Comparison of ENCODE assay signal across 8 cellular contexts in genomic region chr2:135530313-135531230, GRCh38. TPM values are rescaled to one million over a fixed set of nuclear protein-coding genes. Genes with fewer than 3 reads are reported as not detected.
A peak's percentile ranks its signal among the peaks of the same experiment; 100 is the strongest.
DNase-seq lines count a peak whose midpoint lies in the region; ATAC-seq and TF ChIP-seq lines count a peak whose summit lies in the region.

TSS of gene ZRANB3 (minus strand) at chr2:135531218.

- H3K27me3 Mint-ChIP-seq in T-helper 17 cell: no peaks in the 10 kb centered on the region

- ATAC-seq in GM18505 (IDR thresholded peaks at IDR 0.05; ENCODE audit: unreplicated experiment) (peak; percentile 62), HG02943 (IDR thresholded peaks at IDR 0.05; ENCODE audit: low read depth, unreplicated experiment) (peak; percentile 72), T-helper 17 cell (peak; percentile 80), left ventricle myocardium superior (peak; percentile 90)

- TF ChIP-seq CTCF in prostate gland (IDR thresholded peaks at IDR 0.05): no peak

- TF ChIP-seq POLR2A in GM18505 (IDR thresholded peaks at IDR 0.05; ENCODE audit: borderline replicate concordance, extremely low read depth, insufficient read depth, insufficient read length) (peak; percentile 46), prostate gland (IDR thresholded peaks at IDR 0.05) (no peak)

- whole genome bisulfite sequencing in prostate gland: under 1% methylated on average over 46 of the region's 46 CpGs

- H3K36me3 ChIP-seq in prostate gland: no peaks in the 10 kb centered on the region

- no peak within 1 kb of the TSS for H3K4me3 Mint-ChIP-seq in T-helper 17 cell

- intact Hi-C loops in left ventricle myocardium superior (cut with micrococcal nuclease): no loop called here
- intact Hi-C loops in prostate gland (cut with DNase I): loop anchor here (2.0 to 10.0 kb wide), 3 partner anchors 210 to 616 kb away; partner anchors contain the start of genes CCNT2, RAB3GAP1 and UBXN4

- H3K27me3 ChIP-seq in prostate gland (replicated peaks; ENCODE audit: insufficient read depth): no peaks in the 10 kb centered on the region

- peak within 1 kb of the TSS; percentile 19 for H3K27ac Mint-ChIP-seq in T-helper 17 cell

- H3K9me3 ChIP-seq in T-helper 17 cell (ENCODE audit: control insufficient read depth, low read length, poor library complexity, severe bottlenecking) (no peaks in the 10 kb centered on the region), prostate gland (no peaks in the 10 kb centered on the region)

- H3K27ac ChIP-seq in angular gyrus (ENCODE audit: low read depth, low read length): peak within 1 kb of the TSS; percentile 99
- peak within 1 kb of the TSS; percentile 88 to 92 for H3K27ac ChIP-seq in prostate gland

- H3K4me1 ChIP-seq in prostate gland (replicated peaks): no peaks in the 10 kb centered on the region

- DNase-seq in NCI-H187 (lab: John Stamatoyannopoulos, UW): peak; percentile 84 to 95
- peak; percentile 81 to 89 (median 86) for DNase-seq in T-helper 17 cell
- peak; percentile 91 for DNase-seq in left ventricle myocardium superior
- DNase-seq in prostate gland (ENCODE audit: low spot score): peak; percentile 97
- peak; percentile 96 for DNase-seq in ureter (ENCODE audit: low spot score)

- no peaks in the 10 kb centered on the region for H3K36me3 Mint-ChIP-seq in T-helper 17 cell (ENCODE audit: low read depth)

- H3K4me3 ChIP-seq in prostate gland: peak within 1 kb of the TSS; percentile 64 to 90

- H3K4me1 Mint-ChIP-seq in T-helper 17 cell: peaks cover 3% of the 10 kb centered on the region

RNA-seq across cellular contexts. Expression of gene ZRANB3, which starts in this region (rescaled TPM):
- total RNA-seq in T-helper 17 cell (1 to 10 TPM; 3.5 to 3.9 TPM), left ventricle myocardium superior (2.7 TPM), prostate gland (10 to 100 TPM in 1 of 2 donors, 1 to 10 TPM in 1; 5.1 to 11.1 TPM), ureter (16.5 TPM)

Comparison
In these comparisons a context has a peak if more than half of its experiments do, and no peak if none do; other contexts are left out.
1. Peak in every context shown above with its lines: DNase-seq, ATAC-seq, H3K4me3 ChIP-seq and H3K27ac ChIP-seq.